In genomic region chr6:42448391-42448790, GRCh38 we compare ENCODE assay signal across 10 cellular contexts. TPM values are rescaled to one million over a fixed set of nuclear protein-coding genes. Genes with fewer than 3 reads are reported as not detected.
DNase-seq lines count a peak whose midpoint lies in the region; ATAC-seq and TF ChIP-seq lines count a peak whose summit lies in the region.
"Had no signal": no experiment of that assay in that cellular context is flagged by ENCODE, and none has a peak within 500 bp of the region (broad histone marks: within the 10 kb centered on the region; RNA-seq: fewer than 3 reads in every experiment).

No MANE protein-coding gene starts in this region.

- H3K9me2 ChIP-seq in OCI-LY7 (ENCODE audit: insufficient read depth, low read length): no peaks in the 10 kb centered on the region

- no peak overlapping the region for H3K4me3 ChIP-seq in OCI-LY7 (ENCODE audit: low read depth, low read length, poor library complexity, severe bottlenecking)
- H3K4me3 ChIP-seq in effector memory CD4-positive, alpha-beta T cell (ENCODE audit: insufficient read depth, low read depth, low read length, poor library complexity, severe bottlenecking): peak overlapping the region; percentile 29
- peak overlapping the region; percentile 76 for H3K4me3 ChIP-seq in psoas muscle

- POLR2A ChIA-PET in OCI-LY7 (lab: Charles Lee): interaction anchor here (0.5 to 0.6 kb wide), 2 partner anchors 183 to 1715 kb away, joined by 3 read pairs; no protein-coding TSS in a partner anchor

- no peak overlapping the region for H2AFZ ChIP-seq in OCI-LY7 (ENCODE audit: low read length)

- H3K27ac Mint-ChIP-seq in activated CD4-positive, alpha-beta T cell treated with anti-CD3 and anti-CD28 coated beads, Interleukin-2, amount 10 ng/mL, durations not matched to agents 24 days and 14 days: no peak overlapping the region

- intact Hi-C loops in activated CD4-positive, alpha-beta T cell treated with anti-CD3 and anti-CD28 coated beads, Interleukin-2, amount 10 ng/mL, durations not matched to agents 24 days and 14 days (cut with micrococcal nuclease): no loop called here
- intact Hi-C loops in OCI-LY7 (cut with micrococcal nuclease; ENCODE audit: unreplicated experiment) (no loop called here), psoas muscle (cut with DNase I) (no loop called here)

- DNase-seq in activated CD4-positive, alpha-beta T cell treated with anti-CD3 and anti-CD28 coated beads, Interleukin-2, amount 10 ng/mL, durations not matched to agents 24 days and 14 days: no peak
- DNase-seq in activated CD4-positive, alpha-beta T cell treated with anti-CD3 and anti-CD28 coated beads, Interleukin-2, amount 50 U/mL, for 4 hours: no peak
- DNase-seq in OCI-LY7 (ENCODE audit: low spot score) (no peak), psoas muscle (no peak), ureter (ENCODE audit: low spot score) (no peak), GM13976 (ENCODE audit: low spot score) (no peak), SW 1271 (lab: John Stamatoyannopoulos, UW) (no peak)
- DNase-seq in effector memory CD4-positive, alpha-beta T cell: no peak
- DNase-seq: ACHN, NCI-H1694 had no signal

- in situ Hi-C loops in GM13976 (cut with MboI; ENCODE audit: low sequenced_read_pairs, unreplicated experiment): no loop called here

- CTCF ChIA-PET in OCI-LY7 (lab: Charles Lee; ENCODE audit: unreplicated experiment): no interaction called here

- peaks cover 25% of the 10 kb centered on the region for H3K4me1 ChIP-seq in OCI-LY7 (ENCODE audit: insufficient read depth, low read length, poor library complexity, severe bottlenecking)
- H3K4me1 ChIP-seq in effector memory CD4-positive, alpha-beta T cell (ENCODE audit: control insufficient read depth, insufficient read depth, low read length, poor library complexity, severe bottlenecking): peaks cover 14% of the 10 kb centered on the region
- H3K4me1 ChIP-seq in psoas muscle: no peaks in the 10 kb centered on the region

- H3K27me3 Mint-ChIP-seq in activated CD4-positive, alpha-beta T cell treated with anti-CD3 and anti-CD28 coated beads, Interleukin-2, amount 10 ng/mL, durations not matched to agents 24 days and 14 days: no peaks in the 10 kb centered on the region

- H3K4me2 ChIP-seq in OCI-LY7 (ENCODE audit: low read length): no peak overlapping the region

- peak overlapping the region; percentile 99 for H3K4me3 Mint-ChIP-seq in activated CD4-positive, alpha-beta T cell treated with anti-CD3 and anti-CD28 coated beads, Interleukin-2, amount 10 ng/mL, durations not matched to agents 24 days and 14 days

- H3K79me2 ChIP-seq in OCI-LY7 (ENCODE audit: insufficient read depth, low read depth, low read length): peaks cover 30% of the 10 kb centered on the region; the same call in 1 of the 2 replicates

- no peak for ATAC-seq in psoas muscle

- TSS peak; percentile 49 for BruUV-seq in OCI-LY7 (replicated peaks; lab: Mats Ljungman, UMichigan)

- no peaks in the 10 kb centered on the region for H3K9me3 Mint-ChIP-seq in activated CD4-positive, alpha-beta T cell treated with anti-CD3 and anti-CD28 coated beads, Interleukin-2, amount 10 ng/mL, durations not matched to agents 24 days and 14 days

- no peaks in the 10 kb centered on the region for H3K9me3 ChIP-seq in OCI-LY7 (ENCODE audit: low read length)
- no peaks in the 10 kb centered on the region for H3K9me3 ChIP-seq in effector memory CD4-positive, alpha-beta T cell (ENCODE audit: control insufficient read depth, low read length)
- no peaks in the 10 kb centered on the region for H3K9me3 ChIP-seq in psoas muscle

- H3K27ac ChIP-seq in OCI-LY7 (ENCODE audit: low read depth, low read length, poor library complexity, severe bottlenecking) (no peak overlapping the region), psoas muscle (no peak overlapping the region)
- no peak overlapping the region for H3K27ac ChIP-seq in effector memory CD4-positive, alpha-beta T cell (ENCODE audit: insufficient read depth, low read length, poor library complexity, severe bottlenecking)

- no peaks in the 10 kb centered on the region for H4K20me1 ChIP-seq in OCI-LY7 (ENCODE audit: insufficient read depth, low read length)

- H3K4me1 Mint-ChIP-seq in activated CD4-positive, alpha-beta T cell treated with anti-CD3 and anti-CD28 coated beads, Interleukin-2, amount 10 ng/mL, durations not matched to agents 24 days and 14 days: peaks cover 46% of the 10 kb centered on the region

- TF ChIP-seq CTCF in OCI-LY7 (conservative IDR thresholded peaks at IDR 0.05; ENCODE audit: low read length) (no peak), psoas muscle (IDR thresholded peaks at IDR 0.05) (no peak), GM13976 (IDR thresholded peaks at IDR 0.05; ENCODE audit: borderline replicate concordance, control extremely low read depth, extremely low read depth, insufficient read depth, missing control alignments) (no peak)

- 66 to 80% (median 79%) methylated on average over 5 of the region's 5 CpGs for whole genome bisulfite sequencing in psoas muscle, 3 donors

- H3K27me3 ChIP-seq in effector memory CD4-positive, alpha-beta T cell (replicated peaks; ENCODE audit: control insufficient read depth, insufficient read depth, low read length, poor library complexity, severe bottlenecking): no peaks in the 10 kb centered on the region
- no peaks in the 10 kb centered on the region for H3K27me3 ChIP-seq in psoas muscle (ENCODE audit: insufficient read depth in 3 of 3, low read length in 2 of 3)

- peaks cover 41% of the 10 kb centered on the region for H3K36me3 Mint-ChIP-seq in activated CD4-positive, alpha-beta T cell treated with anti-CD3 and anti-CD28 coated beads, Interleukin-2, amount 10 ng/mL, durations not matched to agents 24 days and 14 days (ENCODE audit: low read depth)

- H3K36me3 ChIP-seq in OCI-LY7 (ENCODE audit: insufficient read depth, low read length) (0 out of 2 replicates have a peak, but pooled peaks cover 10% of the 10 kb centered on the region), psoas muscle (ENCODE audit: insufficient read depth in 1 of 2, low read depth in 1 of 2) (no peaks in the 10 kb centered on the region)
- no peaks in the 10 kb centered on the region for H3K36me3 ChIP-seq in effector memory CD4-positive, alpha-beta T cell (ENCODE audit: control insufficient read depth, insufficient read depth, low read length)

RNA-seq across cellular contexts. Expression of gene TRERF1, which starts 3.3 kb away (rescaled TPM):
- 37.0 and 37.3 TPM in 2 replicates for total RNA-seq in activated CD4-positive, alpha-beta T cell treated with anti-CD3 and anti-CD28 coated beads, Interleukin-2, amount 10 ng/mL, durations not matched to agents 24 days and 14 days
- total RNA-seq in OCI-LY7 (2014; rRNA removed; shearing (Covaris generic)): 4.6 and 5.7 TPM in 2 replicates
- total RNA-seq in OCI-LY7 (2022) (12.2 and 12.9 TPM in 2 replicates), psoas muscle (under 1 TPM; 0.34 to 0.99 (median 0.62) TPM), ureter (24.7 TPM)
- under 1 TPM; 0.21 to 0.44 (median 0.33) TPM for polyA plus RNA-seq in psoas muscle
